ENCODE assay signal across 10 cellular contexts in the genomic region with DNA sequence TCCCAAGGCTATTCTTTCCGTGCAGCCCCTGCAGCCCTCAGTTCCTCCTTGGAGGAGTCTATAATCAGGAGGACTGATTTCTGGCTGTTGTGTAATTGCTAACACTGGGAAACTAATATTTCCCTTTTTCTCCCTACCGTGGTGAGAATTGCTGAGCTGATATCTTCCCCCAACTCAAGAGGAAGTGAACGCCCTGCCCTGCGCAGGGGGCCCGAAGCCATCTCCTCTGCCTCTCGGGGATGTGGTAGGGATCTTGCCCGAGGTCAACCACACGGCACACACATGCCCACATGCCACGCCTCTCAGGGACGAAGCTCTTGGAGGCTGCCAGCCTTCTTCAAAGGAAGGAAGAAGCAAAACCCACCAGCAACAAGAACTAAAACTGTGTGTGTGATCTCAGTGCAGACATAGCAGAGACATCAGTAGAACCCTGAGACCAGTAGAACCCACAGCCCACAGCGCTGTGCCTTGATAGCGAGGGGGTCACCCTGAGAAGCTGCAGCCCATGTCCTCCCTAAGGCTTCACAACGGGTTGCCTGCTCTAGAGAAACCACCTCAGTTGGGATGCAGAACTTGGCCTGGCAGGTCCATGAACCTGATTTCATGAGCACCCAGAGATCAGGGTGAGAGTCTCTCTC. TPM values are rescaled to one million over a fixed set of nuclear protein-coding genes. Genes with fewer than 3 reads are reported as not detected.
DNase-seq lines count a peak whose midpoint lies in the region; ATAC-seq lines count a peak whose summit lies in the region.
"Had no signal": no experiment of that assay in that cellular context is flagged by ENCODE, and none has a peak within 500 bp of the region (broad histone marks: within the 10 kb centered on the region; RNA-seq: fewer than 3 reads in every experiment).

No MANE protein-coding gene starts in this region.

- peak overlapping the region; percentile 31 for H3K4me3 Mint-ChIP-seq in activated naive CD4-positive, alpha-beta T cell treated with anti-CD3 and anti-CD28 coated beads, Interleukin-2, amount 50 U/mL, for 24 hours
- H3K4me3 Mint-ChIP-seq: type B pancreatic cell had no signal

- H3K27me3 Mint-ChIP-seq in activated naive CD4-positive, alpha-beta T cell treated with anti-CD3 and anti-CD28 coated beads, Interleukin-2, amount 50 U/mL, for 24 hours = no peaks in the 10 kb centered on the region
- H3K27me3 Mint-ChIP-seq: type B pancreatic cell had no signal

- no peak for ATAC-seq in HG03439 (IDR thresholded peaks at IDR 0.05; ENCODE audit: unreplicated experiment)

- DNase-seq in Ammon's horn (ENCODE audit: low spot score) (peak; percentile 83), OCI-M1 (lab: John Stamatoyannopoulos, UW) (peak; percentile 53), medulla oblongata (ENCODE audit: extremely low spot score) (peak; percentile 84), A172 (ENCODE audit: low spot score) (no peak), DMS 273 (lab: John Stamatoyannopoulos, UW; ENCODE audit: unreplicated experiment) (no peak), NCI-H1092 treated with DMSO at 0.1 percent for 48 hours (lab: John Stamatoyannopoulos, UW) (no peak)
- DNase-seq: NCI-H82 had no signal

- H3K9me3 Mint-ChIP-seq in activated naive CD4-positive, alpha-beta T cell treated with anti-CD3 and anti-CD28 coated beads, Interleukin-2, amount 50 U/mL, for 24 hours = no peaks in the 10 kb centered on the region
- H3K9me3 Mint-ChIP-seq: type B pancreatic cell had no signal

- no peaks in the 10 kb centered on the region for H3K36me3 Mint-ChIP-seq in activated naive CD4-positive, alpha-beta T cell treated with anti-CD3 and anti-CD28 coated beads, Interleukin-2, amount 50 U/mL, for 24 hours
- H3K36me3 Mint-ChIP-seq: type B pancreatic cell had no signal

- peak overlapping the region; percentile 94 for H3K27ac Mint-ChIP-seq in activated naive CD4-positive, alpha-beta T cell treated with anti-CD3 and anti-CD28 coated beads, Interleukin-2, amount 50 U/mL, for 24 hours
- H3K27ac Mint-ChIP-seq: type B pancreatic cell had no signal

- H3K4me1 Mint-ChIP-seq in activated naive CD4-positive, alpha-beta T cell treated with anti-CD3 and anti-CD28 coated beads, Interleukin-2, amount 50 U/mL, for 24 hours = peaks cover 64% of the 10 kb centered on the region

RNA-seq across cellular contexts. Expression of a gene that starts 8.9 kb away (rescaled TPM):
- 18.8 and 21.7 TPM in 2 replicates for total RNA-seq in A172 (2014; rRNA removed; shearing (Covaris generic))

Comparison
In these comparisons a context has a peak if more than half of its experiments do, and no peak if none do; other contexts are left out.
1. DNase-seq: peak in Ammon's horn (single experiment), OCI-M1 (single experiment) and medulla oblongata (single experiment); none in A172 (single experiment), DMS 273 (single experiment) and NCI-H1092 treated with DMSO at 0.1 percent for 48 hours (single experiment).